18 cellular contexts compared by ENCODE assay signal in genomic region chr17:74215332-74215727, GRCh38. TPM values are rescaled to one million over a fixed set of nuclear protein-coding genes. Genes with fewer than 3 reads are reported as not detected.
DNase-seq lines count a peak whose midpoint lies in the region; FAIRE-seq and TF ChIP-seq lines count a peak whose summit lies in the region.
"Had no signal": no experiment of that assay in that cellular context is flagged by ENCODE, and none has a peak within 500 bp of the region (broad histone marks: within the 10 kb centered on the region; RNA-seq: fewer than 3 reads in every experiment).

No MANE protein-coding gene starts in this region.

- intact Hi-C loops in kidney (cut with DNase I), result no loop called here

- peak overlapping the region; percentile 74; the same call in 1 of the 2 replicates for H3K4me3 ChIP-seq in DOHH2 (ENCODE audit: low read length)
- H3K4me3 ChIP-seq in coronary artery, result peak overlapping the region; percentile 78
- no peak overlapping the region for H3K4me3 ChIP-seq in MM.1S (ENCODE audit: low read length)
- H3K4me3 ChIP-seq in kidney (ENCODE audit: low read length in 2 of 2), result no peak overlapping the region
- H3K4me3 ChIP-seq: GM23338 had no signal

- peaks cover 3% of the 10 kb centered on the region for H4K20me1 ChIP-seq in DOHH2 (ENCODE audit: control insufficient read depth, insufficient read depth, low read depth, low read length)
- peaks cover 8% of the 10 kb centered on the region; the same call in 1 of the 2 replicates for H4K20me1 ChIP-seq in MM.1S (ENCODE audit: insufficient read depth, low read length)

- TF ChIP-seq CTCF in DOHH2 (IDR thresholded peaks at IDR 0.05; ENCODE audit: low read depth, low read length, poor library complexity, severe bottlenecking), result no peak
- no peak for TF ChIP-seq CTCF in coronary artery (IDR thresholded peaks at IDR 0.05)
- no peak for TF ChIP-seq CTCF in MM.1S (IDR thresholded peaks at IDR 0.05; ENCODE audit: low read length)
- TF ChIP-seq CTCF in GM13977 (IDR thresholded peaks at IDR 0.05; ENCODE audit: extremely low read depth, insufficient read depth, missing control alignments), result no peak
- TF ChIP-seq CTCF in kidney (IDR thresholded peaks at IDR 0.05; ENCODE audit: borderline replicate concordance, extremely low read depth, insufficient read depth), result no peak

- no peaks in the 10 kb centered on the region for H3K9me3 ChIP-seq in DOHH2 (ENCODE audit: control insufficient read depth, insufficient read depth, low read length)
- H3K9me3 ChIP-seq in MM.1S (replicated peaks; ENCODE audit: insufficient read depth, low read length), result no peaks in the 10 kb centered on the region
- no peaks in the 10 kb centered on the region for H3K9me3 ChIP-seq in kidney (ENCODE audit: control insufficient read depth in 1 of 2, low read length in 2 of 2)
- H3K9me3 ChIP-seq: esophagus muscularis mucosa had no signal

- CTCF ChIA-PET in HEK293T (lab: Yijun Ruan, JAX), result no interaction called here

- H3K27ac ChIP-seq in DOHH2 (ENCODE audit: low read depth, low read length), result no peak overlapping the region
- peak overlapping the region in 1 of 2 donors; percentile 87 for H3K27ac ChIP-seq in coronary artery
- no peak overlapping the region for H3K27ac ChIP-seq in MM.1S (ENCODE audit: low read length)
- no peak overlapping the region for H3K27ac ChIP-seq in kidney (ENCODE audit: low read depth in 2 of 2, low read length in 2 of 2)

- no peaks in the 10 kb centered on the region for H3K27me3 ChIP-seq in DOHH2 (ENCODE audit: control insufficient read depth, low read length)
- peaks cover 22% of the 10 kb centered on the region for H3K27me3 ChIP-seq in MM.1S (replicated peaks; ENCODE audit: insufficient read depth, low read length)
- H3K27me3 ChIP-seq: esophagus muscularis mucosa had no signal

- no peak for FAIRE-seq in kidney (lab: Jason Lieb, UNC)

- POLR2A ChIA-PET in HEK293T (lab: Yijun Ruan, JAX), result interaction anchor here (1.7 kb wide), 1 partner anchor 11 kb away, joined by 6 read pairs; the partner anchor contains the start of gene RPL38

- H3K4me1 ChIP-seq in DOHH2 (ENCODE audit: control insufficient read depth, low read length) (peaks cover 64% of the 10 kb centered on the region), MM.1S (ENCODE audit: low read length) (peaks cover 10% of the 10 kb centered on the region; the same call in 1 of the 2 replicates), kidney (ENCODE audit: control insufficient read depth in 1 of 2, insufficient read depth in 1 of 2, low read depth in 1 of 2, low read length in 2 of 2) (peaks cover 0 to 13% of the 10 kb centered on the region in 2 donors)

- H2AFZ ChIP-seq in MM.1S (ENCODE audit: low read length), result no peak overlapping the region
- H2AFZ ChIP-seq: GM23338 had no signal

- H3K9me2 ChIP-seq in DOHH2 (replicated peaks; ENCODE audit: control insufficient read depth, low read length) (no peaks in the 10 kb centered on the region), MM.1S (replicated peaks; ENCODE audit: insufficient read depth, low read length) (no peaks in the 10 kb centered on the region)

- DNase-seq in Ammon's horn (ENCODE audit: low spot score) (peak; percentile 77), coronary artery (ENCODE audit: low spot score) (no peak), midbrain (lab: John Stamatoyannopoulos, UW) (peak; percentile 75), MM.1S (no peak), GM13977 (ENCODE audit: low spot score) (no peak), kidney (no peak), HEK293T (ENCODE audit: extremely low spot score) (no peak)
- DNase-seq: activated CD4-positive, alpha-beta T cell treated with anti-CD3 and anti-CD28 coated beads for 1 hour; aorta; MV-4-11; NCI-H2107; NCI-H748 treated with DMSO at 0.1 percent for 48 hours; stimulated activated CD4-positive, alpha-beta T cell treated with anti-CD3 and anti-CD28 coated beads, Interleukin-1b, Interleukin-23, amount 100 ng/mL, for 48 hours; trophoblast cell had no signal

- in situ Hi-C loops in GM13977 (cut with MboI; ENCODE audit: low pct_unique_long_range_greater_than_20kb, low sequenced_read_pairs, unreplicated experiment), result no loop called here

- H3K79me2 ChIP-seq in DOHH2 (ENCODE audit: control insufficient read depth, low read length) (peaks cover 10% of the 10 kb centered on the region; the same call in 1 of the 2 replicates), MM.1S (ENCODE audit: low read length) (no peaks in the 10 kb centered on the region)

- H3K9ac ChIP-seq in MM.1S (ENCODE audit: low read length), result no peak overlapping the region
- no peak overlapping the region for H3K9ac ChIP-seq in kidney (ENCODE audit: low read length in 2 of 2)

- H3K36me3 ChIP-seq in DOHH2 (ENCODE audit: control insufficient read depth, low read length) (peaks cover 11% of the 10 kb centered on the region), MM.1S (replicated peaks; ENCODE audit: insufficient read depth, low read length) (no peaks in the 10 kb centered on the region), kidney (ENCODE audit: control insufficient read depth in 1 of 2, insufficient read depth in 2 of 2, low read length in 2 of 2) (no peaks in the 10 kb centered on the region)

- H3F3A ChIP-seq in DOHH2 (ENCODE audit: control insufficient read depth, insufficient read depth), result peaks cover 24% of the 10 kb centered on the region
- H3F3A ChIP-seq in MM.1S (ENCODE audit: insufficient read depth, low read length), result peaks cover 27% of the 10 kb centered on the region

- peak overlapping the region; percentile 94 for H3K4me2 ChIP-seq in DOHH2 (ENCODE audit: low read length)
- no peak overlapping the region for H3K4me2 ChIP-seq in MM.1S (ENCODE audit: low read depth, low read length)
- H3K4me2 ChIP-seq: GM23338 had no signal

TF ChIP-seq in HEK293T, 16 proteins besides CTCF, POLR2A, EP300 and RAD21:
- TF ChIP-seq L3MBTL2 (conservative IDR thresholded peaks at IDR 0.05) (no peak), ELF4 (IDR thresholded peaks at IDR 0.05) (no peak), BHLHE40 (IDR thresholded peaks at IDR 0.05; ENCODE audit: borderline replicate concordance) (no peak), PKNOX1 (IDR thresholded peaks at IDR 0.05) (no peak), NFRKB (IDR thresholded peaks at IDR 0.05) (no peak), SP1 (IDR thresholded peaks at IDR 0.05) (no peak), LEF1 (IDR thresholded peaks at IDR 0.05; ENCODE audit: borderline replicate concordance) (no peak), ARNT (IDR thresholded peaks at IDR 0.05) (no peak), SUZ12 (IDR thresholded peaks at IDR 0.05) (no peak), FOXK2 (IDR thresholded peaks at IDR 0.05) (no peak), FOXM1 (IDR thresholded peaks at IDR 0.05; ENCODE audit: borderline replicate concordance) (no peak)

RNA-seq across cellular contexts. Expression of gene TTYH2, which starts 2.0 kb away (rescaled TPM):
- total RNA-seq in kidney, result 7.1 TPM
- polyA plus RNA-seq in kidney (ENCODE audit: insufficient read depth, low read depth, low replicate concordance), result 2.4 TPM

RNA-seq across cellular contexts. Expression of gene RPL38, which starts 11.9 kb away (rescaled TPM):
- 664 TPM for total RNA-seq in kidney
- 1,966 TPM for polyA plus RNA-seq in kidney (ENCODE audit: insufficient read depth, low read depth, low replicate concordance)

RNA-seq across cellular contexts. Expression of gene DNAI2, which starts 58.7 kb away (rescaled TPM):
- total RNA-seq in kidney, result 0.22 TPM
- polyA plus RNA-seq in kidney (ENCODE audit: insufficient read depth, low read depth, low replicate concordance), result not detected
- total RNA-seq: aorta, esophagus muscularis mucosa, GM23338, RPMI7951 had no signal
- polyA plus RNA-seq: aorta had no signal

Comparison
In these comparisons a context has a peak if more than half of its experiments do, and no peak if none do; other contexts are left out.
1. DNase-seq: peak in Ammon's horn (single experiment) and midbrain (single experiment); none in coronary artery (single experiment), MM.1S (single experiment), GM13977 (single experiment), kidney (single experiment) and HEK293T (single experiment).
2. H3K4me3 ChIP-seq: peak in DOHH2 (single experiment) and coronary artery (single experiment); none in MM.1S (single experiment) and kidney (0 of 2).